ENCODE assay signal across 20 cellular contexts in genomic region chr20:61922936-61923335, GRCh38.
"Had no signal": no experiment of that assay in that cellular context is flagged by ENCODE, and none has a peak within 500 bp of the region (broad histone marks: within the 10 kb centered on the region; RNA-seq: fewer than 3 reads in every experiment).

No MANE protein-coding gene starts in this region.

- H3K4me1 ChIP-seq: left lung, prostate gland, suprapubic skin, tibial nerve, vagina had no signal

- H3K4me3 ChIP-seq: left lung, ovary, prostate gland, skin epidermis, suprapubic skin, thoracic aorta, tibial nerve, vagina had no signal

- ATAC-seq: left colon; left lung; naive thymus-derived CD8-positive, alpha-beta T cell; right cardiac atrium; sciatic nerve; stimulated activated effector memory CD8-positive, alpha-beta T cell treated with anti-CD3 and anti-CD28 coated beads, Interleukin-12 subunit alpha, Interleukin-12 subunit beta, amount 100 ng/mL, for 72 hours had no signal

- DNase-seq: hypothalamus; immature natural killer cell; left colon; mammary epithelial cell; mesenchymal stem cell; ovary; retina; stimulated activated CD4-positive, alpha-beta T cell treated with anti-CD3 and anti-CD28 coated beads, Interleukin-4, amount 100 ng/mL, for 24 hours; stimulated activated naive CD4-positive, alpha-beta T cell had no signal

- H3K36me3 ChIP-seq: left lung, ovary, prostate gland, suprapubic skin, thoracic aorta, tibial nerve, vagina had no signal

- H3K27ac ChIP-seq: left lung, ovary, prostate gland, skin epidermis, suprapubic skin, thoracic aorta, tibial nerve, vagina had no signal

- H3K27me3 ChIP-seq: ovary, tibial nerve, vagina had no signal

- H3K9me3 ChIP-seq: ovary, prostate gland, suprapubic skin, thoracic aorta, vagina had no signal
